Comparison of ENCODE assay signal across 9 cellular contexts in genomic region chr7:16647435-16647960, GRCh38. TPM values are rescaled to one million over a fixed set of nuclear protein-coding genes. Genes with fewer than 3 reads are reported as not detected.
A peak's percentile ranks its signal among the peaks of the same experiment; 100 is the strongest.
DNase-seq lines count a peak whose midpoint lies in the region; ATAC-seq, FAIRE-seq and TF ChIP-seq lines count a peak whose summit lies in the region.
"Had no signal": no experiment of that assay in that cellular context is flagged by ENCODE, and none has a peak within 500 bp of the region (broad histone marks: within the 10 kb centered on the region; RNA-seq: fewer than 3 reads in every experiment).

No MANE protein-coding gene starts in this region.

- H3K36me3 Mint-ChIP-seq in Caco-2 (ENCODE audit: insufficient read depth, unreplicated experiment) (peaks cover 51% of the 10 kb centered on the region), nephron progenitor cell (ENCODE audit: low read depth) (peaks cover 33% of the 10 kb centered on the region)

- no peak for TF ChIP-seq CTCF in Caco-2 (IDR thresholded peaks at IDR 0.05; ENCODE audit: insufficient read depth in 1 of 2, low read depth in 1 of 2, low read length in 1 of 2, severe bottlenecking in 1 of 2, unreplicated experiment in 1 of 2)
- no peak for TF ChIP-seq CTCF in bronchial epithelial cell (IDR thresholded peaks at IDR 0.05; ENCODE audit: insufficient read depth, low read length, severe bottlenecking)
- TF ChIP-seq CTCF in nephron progenitor cell (IDR thresholded peaks at IDR 0.05), result no peak

- intact Hi-C loops in Caco-2 (cut with micrococcal nuclease; ENCODE audit: unreplicated experiment), result loop anchor here (2.0 to 5.0 kb wide), 2 partner anchors 31 to 225 kb away; partner anchors contain the start of gene CRPPA

- H3K9me3 Mint-ChIP-seq in Caco-2 (ENCODE audit: unreplicated experiment), result no peaks in the 10 kb centered on the region
- no peaks in the 10 kb centered on the region for H3K9me3 Mint-ChIP-seq in nephron progenitor cell

- no peaks in the 10 kb centered on the region for H3K27me3 Mint-ChIP-seq in Caco-2 (ENCODE audit: insufficient read depth, unreplicated experiment)
- no peaks in the 10 kb centered on the region for H3K27me3 Mint-ChIP-seq in nephron progenitor cell (ENCODE audit: low read depth, poor library complexity)

- peak overlapping the region; percentile 98 for H3K4me3 Mint-ChIP-seq in Caco-2 (ENCODE audit: unreplicated experiment)
- H3K4me3 Mint-ChIP-seq in nephron progenitor cell, result peak overlapping the region; percentile 98

- H3K9me3 ChIP-seq in Caco-2 (no peaks in the 10 kb centered on the region), MG63 (no peaks in the 10 kb centered on the region)

- FAIRE-seq in bronchial epithelial cell (lab: Jason Lieb, UNC), result no peak

- H3K4me3 ChIP-seq in Caco-2 (ENCODE audit: low read depth, low read length) (peak overlapping the region; percentile 92), MG63 (peak overlapping the region; percentile 99), bronchial epithelial cell (ENCODE audit: low read depth, low read length) (peak overlapping the region; percentile 91)

- ATAC-seq in GM19328 (IDR thresholded peaks at IDR 0.05; ENCODE audit: unreplicated experiment), result no peak

- H3K27ac Mint-ChIP-seq in Caco-2 (ENCODE audit: unreplicated experiment) (no peak overlapping the region), nephron progenitor cell (no peak overlapping the region)

- no TSS peak for BruUV-seq in Caco-2 (replicated peaks; lab: Mats Ljungman, UMichigan)

- peaks cover 52% of the 10 kb centered on the region for H3K4me1 ChIP-seq in Caco-2

- H3K4me1 Mint-ChIP-seq in Caco-2 (ENCODE audit: low read depth, unreplicated experiment) (peaks cover 42% of the 10 kb centered on the region), nephron progenitor cell (peaks cover 65% of the 10 kb centered on the region)

- H3K36me3 ChIP-seq in Caco-2 (ENCODE audit: control insufficient read depth, insufficient read depth, low read length) (no peaks in the 10 kb centered on the region), MG63 (peaks cover 7% of the 10 kb centered on the region), bronchial epithelial cell (ENCODE audit: control insufficient read depth, insufficient read depth, low read length) (no peaks in the 10 kb centered on the region)

- no peaks in the 10 kb centered on the region for H3K27me3 ChIP-seq in Caco-2 (replicated peaks; ENCODE audit: control insufficient read depth, insufficient read depth, low read length)
- H3K27me3 ChIP-seq in MG63, result no peaks in the 10 kb centered on the region
- H3K27me3 ChIP-seq in bronchial epithelial cell (ENCODE audit: control insufficient read depth, insufficient read depth, low read length), result no peaks in the 10 kb centered on the region

- DNase-seq in Caco-2 (no peak), MG63 (no peak), bronchial epithelial cell (ENCODE audit: low read depth) (no peak), nephron progenitor cell (no peak), KG1 (lab: John Stamatoyannopoulos, UW) (no peak), NCI-H1436 treated with DMSO at 0.1 percent for 48 hours (lab: John Stamatoyannopoulos, UW) (no peak)
- no peak for DNase-seq in activated CD4-positive, CD25-positive, alpha-beta regulatory T cell (lab: John Stamatoyannopoulos, UW)
- DNase-seq: activated CD8-positive, alpha-beta memory T cell treated with anti-CD3 and anti-CD28 coated beads, Interleukin-2, amount 50 U/mL, for 4 hours had no signal

- POLR2A ChIA-PET in Caco-2 (lab: Charles Lee), result interaction anchor here (2.3 kb wide), 1 partner anchor 20 kb away, joined by 13 read pairs; no protein-coding TSS in a partner anchor

- CTCF ChIA-PET in Caco-2 (lab: Charles Lee), result no interaction called here

RNA-seq across cellular contexts. Expression of gene BZW2, which starts 1.5 kb away (rescaled TPM):
- 148 TPM in 2 replicates for total RNA-seq in Caco-2 (2022)
- total RNA-seq in MG63 (2014; rRNA removed; shearing (Covaris generic); ENCODE audit: low replicate concordance), result 120 and 182 TPM in 2 replicates
- total RNA-seq in bronchial epithelial cell, result 61.8 and 91.4 TPM in 2 replicates

RNA-seq across cellular contexts. Expression of gene ANKMY2, which starts 1.9 kb away (rescaled TPM):
- total RNA-seq in Caco-2 (2022) (34.5 and 35.2 TPM in 2 replicates), bronchial epithelial cell (5.5 and 9.5 TPM in 2 replicates)
- total RNA-seq in MG63 (2014; rRNA removed; shearing (Covaris generic); ENCODE audit: low replicate concordance), result 18.5 and 21.0 TPM in 2 replicates
